ENCODE assay signal across 8 cellular contexts in genomic region chr9:109440797-109441287, GRCh38. TPM values are rescaled to one million over a fixed set of nuclear protein-coding genes. Genes with fewer than 3 reads are reported as not detected.
DNase-seq lines count a peak whose midpoint lies in the region; ATAC-seq, FAIRE-seq and TF ChIP-seq lines count a peak whose summit lies in the region.

No MANE protein-coding gene starts in this region.

- peak overlapping the region; percentile 66 for H3K27ac ChIP-seq in iPS-18a (ENCODE audit: low read length)

- no peak overlapping the region for H3K4me3 ChIP-seq in astrocyte of the spinal cord (ENCODE audit: low read depth, low read length)
- no peak overlapping the region for H3K4me3 ChIP-seq in iPS-18a (ENCODE audit: low read length)

- TF ChIP-seq CTCF in GM13976 (IDR thresholded peaks at IDR 0.05; ENCODE audit: borderline replicate concordance, control extremely low read depth, extremely low read depth, insufficient read depth, missing control alignments) (peak; percentile 58), astrocyte of the spinal cord (IDR thresholded peaks at IDR 0.05; ENCODE audit: low read depth, low read length) (peak; percentile 86)

- H3K27me3 ChIP-seq in iPS-18a (ENCODE audit: control insufficient read depth, insufficient read depth, low read length): no peaks in the 10 kb centered on the region

- no peaks in the 10 kb centered on the region for H3K9me3 ChIP-seq in iPS-18a (ENCODE audit: control insufficient read depth, low read depth, low read length)

- ATAC-seq in HG02763 (IDR thresholded peaks at IDR 0.05; ENCODE audit: unreplicated experiment): peak; percentile 90

- no peaks in the 10 kb centered on the region for H3K36me3 ChIP-seq in iPS-18a (ENCODE audit: control insufficient read depth, low read depth, low read length)

- peak; percentile 83 for DNase-seq in GM13976 (ENCODE audit: low spot score)
- DNase-seq in NAMALWA (ENCODE audit: low spot score): peak; percentile 83
- peak; percentile 88 for DNase-seq in SK-MEL-5 (ENCODE audit: low read depth, low spot score)
- DNase-seq in astrocyte of the spinal cord (ENCODE audit: low read depth, low spot score): peak; percentile 88
- peak; percentile 28 to 56 for DNase-seq in stimulated activated CD4-positive, alpha-beta T cell treated with anti-CD3 and anti-CD28 coated beads, Interleukin-15, amount 100 ng/mL, for 48 hours (ENCODE audit: low read depth in 2 of 2)

- H3K4me1 ChIP-seq in iPS-18a (ENCODE audit: control insufficient read depth, low read depth, low read length): peaks cover 6% of the 10 kb centered on the region

- in situ Hi-C loops in GM13976 (cut with MboI; ENCODE audit: low sequenced_read_pairs, unreplicated experiment) (no loop called here), SK-MEL-5 (cut with HindIII; ENCODE audit: low pct_unique_long_range_greater_than_20kb, low sequenced_read_pairs) (no loop called here), astrocyte of the spinal cord (cut with HindIII; ENCODE audit: low sequenced_read_pairs) (no loop called here)

- H3K9ac ChIP-seq in iPS-18a (ENCODE audit: low read length): peak overlapping the region; percentile 35

- FAIRE-seq in A204.1 (lab: Jason Lieb, UNC): peak; percentile 57

RNA-seq across cellular contexts. Expression of gene PTPN3, which starts 57.3 kb away (rescaled TPM):
- 5.7 and 7.1 TPM in 2 replicates for total RNA-seq in SK-MEL-5 (2014; rRNA removed; shearing (Covaris generic))
- 8.8 and 12.9 TPM in 2 replicates for polyA plus RNA-seq in SK-MEL-5 (2015; cell fraction: cytosol; rRNA removed)
- 10.8 and 26.6 TPM in 2 replicates for polyA plus RNA-seq in SK-MEL-5 (2015; cell fraction: nucleus; rRNA removed)
